Comparison of ENCODE assay signal across 29 cellular contexts in genomic region chr13:19982447-19983043, GRCh38.
"Had no signal": no experiment of that assay in that cellular context is flagged by ENCODE, and none has a peak within 500 bp of the region (broad histone marks: within the 10 kb centered on the region; RNA-seq: fewer than 3 reads in every experiment).

No MANE protein-coding gene starts in this region.

- H3K4me3 ChIP-seq: ascending aorta, heart left ventricle, left lung, lower lobe of right lung, psoas muscle, testis, transverse colon had no signal

- H3K27me3 ChIP-seq: ascending aorta, foreskin keratinocyte, heart left ventricle, left lung, testis, transverse colon had no signal

- H3K27ac ChIP-seq: ascending aorta, foreskin keratinocyte, heart left ventricle, left lung, lower lobe of right lung, parathyroid adenoma, psoas muscle, testis, transverse colon had no signal

- ATAC-seq: activated CD4-positive, alpha-beta T cell treated with anti-CD3 and anti-CD28 coated beads for 36 hours; activated CD8-positive, alpha-beta memory T cell treated with anti-CD3 and anti-CD28 coated beads, Interleukin-2, amount 10 ng/mL, durations not matched to agents 7 days and 5 days; activated CD8-positive, alpha-beta T cell treated with anti-CD3 and anti-CD28 coated beads, Interleukin-2, amount 10 ng/mL, durations not matched to agents 7 days and 5 days; effector memory CD8-positive, alpha-beta T cell; foreskin keratinocyte; heart left ventricle; left lung; lower lobe of right lung; psoas muscle had no signal

- H3K9ac ChIP-seq: parathyroid adenoma had no signal

- H3K27me3 Mint-ChIP-seq: activated CD4-positive, alpha-beta T cell treated with anti-CD3 and anti-CD28 coated beads for 36 hours; activated CD8-positive, alpha-beta memory T cell treated with anti-CD3 and anti-CD28 coated beads, Interleukin-2, amount 10 ng/mL, durations not matched to agents 7 days and 5 days; activated naive CD4-positive, alpha-beta T cell treated with anti-CD3 and anti-CD28 coated beads, Interleukin-2, amount 10 ng/mL, durations not matched to agents 7 days and 5 days; activated naive CD8-positive, alpha-beta T cell treated with anti-CD3 and anti-CD28 coated beads, Interleukin-2, amount 10 ng/mL, durations not matched to agents 7 days and 5 days; brain; effector memory CD8-positive, alpha-beta T cell had no signal

- DNase-seq: activated CD4-positive, alpha-beta T cell treated with anti-CD3 and anti-CD28 coated beads for 36 hours; activated CD4-positive, CD25-positive, alpha-beta regulatory T cell; activated CD8-positive, alpha-beta memory T cell treated with anti-CD3 and anti-CD28 coated beads, Interleukin-2, amount 10 ng/mL, durations not matched to agents 7 days and 5 days; activated CD8-positive, alpha-beta T cell treated with anti-CD3 and anti-CD28 coated beads, Interleukin-2, amount 10 ng/mL, durations not matched to agents 7 days and 5 days; activated gamma-delta T cell; activated naive CD4-positive, alpha-beta T cell treated with anti-CD3 and anti-CD28 coated beads, Interleukin-2, amount 10 ng/mL, durations not matched to agents 7 days and 5 days; activated naive CD8-positive, alpha-beta T cell treated with anti-CD3 and anti-CD28 coated beads, Interleukin-2, amount 10 ng/mL, durations not matched to agents 7 days and 5 days; activated T-cell treated with anti-CD3 and anti-CD28 coated beads for 4 hours; cortex of kidney; effector memory CD8-positive, alpha-beta T cell; foreskin keratinocyte; heart left ventricle; left lung; lower lobe of right lung; mesendoderm; nucleus accumbens; psoas muscle; stimulated activated CD4-positive, alpha-beta T cell treated with anti-CD3 and anti-CD28 coated beads, Interleukin-15, amount 100 ng/mL, for 24 hours; stimulated activated CD4-positive, alpha-beta T cell treated with anti-CD3 and anti-CD28 coated beads, Interleukin-2, amount 100 ng/mL, for 24 hours; stimulated activated naive CD4-positive, alpha-beta T cell; SW 1271; testis; transverse colon had no signal

- H3K27ac Mint-ChIP-seq: activated CD4-positive, alpha-beta T cell treated with anti-CD3 and anti-CD28 coated beads for 36 hours; activated CD8-positive, alpha-beta memory T cell treated with anti-CD3 and anti-CD28 coated beads, Interleukin-2, amount 10 ng/mL, durations not matched to agents 7 days and 5 days; activated CD8-positive, alpha-beta T cell treated with anti-CD3 and anti-CD28 coated beads, Interleukin-2, amount 10 ng/mL, durations not matched to agents 7 days and 5 days; activated naive CD4-positive, alpha-beta T cell treated with anti-CD3 and anti-CD28 coated beads, Interleukin-2, amount 10 ng/mL, durations not matched to agents 7 days and 5 days; activated naive CD8-positive, alpha-beta T cell treated with anti-CD3 and anti-CD28 coated beads, Interleukin-2, amount 10 ng/mL, durations not matched to agents 7 days and 5 days; activated T-helper 1 cell treated with anti-CD3 and anti-CD28 coated beads, Interleukin-12 subunit alpha, Interleukin-12 subunit beta, Interleukin-2, Interleukin-4 antibody, amounts not matched to agents 30 ng/mL and 10 ng/mL and 1 ng/mL, durations not matched to agents 14 hours and 24 hours and 36 hours; brain; nephron; T-helper 1 cell treated with Interleukin-12 subunit alpha and Interleukin-12 subunit beta and Interleukin-4 antibody, amounts not matched to agents 30 μg/mL and 1 μg/mL, for 36 hours had no signal

- H3K9me3 ChIP-seq: psoas muscle, testis had no signal

- H3K4me1 ChIP-seq: ascending aorta, foreskin keratinocyte, parathyroid adenoma had no signal

- H3K4me3 Mint-ChIP-seq: activated CD4-positive, alpha-beta T cell treated with anti-CD3 and anti-CD28 coated beads for 36 hours; activated CD8-positive, alpha-beta memory T cell treated with anti-CD3 and anti-CD28 coated beads, Interleukin-2, amount 10 ng/mL, durations not matched to agents 7 days and 5 days; activated CD8-positive, alpha-beta T cell treated with anti-CD3 and anti-CD28 coated beads, Interleukin-2, amount 10 ng/mL, durations not matched to agents 7 days and 5 days; activated naive CD4-positive, alpha-beta T cell treated with anti-CD3 and anti-CD28 coated beads, Interleukin-2, amount 10 ng/mL, durations not matched to agents 7 days and 5 days; activated naive CD8-positive, alpha-beta T cell treated with anti-CD3 and anti-CD28 coated beads, Interleukin-2, amount 10 ng/mL, durations not matched to agents 7 days and 5 days; activated T-helper 1 cell treated with anti-CD3 and anti-CD28 coated beads, Interleukin-12 subunit alpha, Interleukin-12 subunit beta, Interleukin-2, Interleukin-4 antibody, amounts not matched to agents 30 ng/mL and 10 ng/mL and 1 ng/mL, durations not matched to agents 14 hours and 24 hours and 36 hours; brain; effector memory CD8-positive, alpha-beta T cell; nephron; T-helper 1 cell treated with Interleukin-12 subunit alpha and Interleukin-12 subunit beta and Interleukin-4 antibody, amounts not matched to agents 30 μg/mL and 1 μg/mL, for 36 hours had no signal
